Comparison of ENCODE assay signal across 8 cellular contexts in the genomic region with DNA sequence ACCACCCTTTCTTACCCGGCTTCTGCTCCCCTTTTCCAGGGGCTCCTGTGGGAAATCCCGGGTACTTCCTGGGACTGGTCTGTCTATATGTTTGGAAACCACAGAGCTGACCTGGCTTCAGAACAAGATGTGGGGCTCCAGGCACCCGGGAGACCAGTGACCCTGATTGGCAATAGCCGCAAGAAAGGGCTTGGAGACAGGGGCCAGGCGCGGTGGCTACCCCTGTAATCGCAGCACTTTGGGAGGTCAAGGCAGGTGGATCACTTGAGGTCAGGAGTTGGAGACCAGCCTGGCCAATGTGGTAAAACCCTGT. TPM values are rescaled to one million over a fixed set of nuclear protein-coding genes. Genes with fewer than 3 reads are reported as not detected.
DNase-seq lines count a peak whose midpoint lies in the region; ATAC-seq lines count a peak whose summit lies in the region.

No MANE protein-coding gene starts in this region.

- ATAC-seq in activated naive CD8-positive, alpha-beta T cell treated with anti-CD3 and anti-CD28 coated beads, Interleukin-2, amount 50 U/mL, for 24 hours: no peak
- ATAC-seq in stimulated activated naive B cell treated with anti-CD40 and anti-IgM and Interleukin-4, amounts not matched to agents 10 μg/mL and 1 μg/mL and 100 μg/mL, for 72 hours (replicated peaks): no peak
- ATAC-seq in HG02938 (IDR thresholded peaks at IDR 0.05; ENCODE audit: unreplicated experiment) (no peak), HG03196 (IDR thresholded peaks at IDR 0.05; ENCODE audit: unreplicated experiment) (no peak)

- H3K9me3 Mint-ChIP-seq in IgD-negative memory B cell (no peaks in the 10 kb centered on the region), immature natural killer cell (peaks cover 0 to 10% (median 2%) of the 10 kb centered on the region in 6 donors)
- H3K9me3 Mint-ChIP-seq in activated naive CD8-positive, alpha-beta T cell treated with anti-CD3 and anti-CD28 coated beads, Interleukin-2, amount 50 U/mL, for 24 hours: no peaks in the 10 kb centered on the region
- H3K9me3 Mint-ChIP-seq in stimulated activated naive B cell treated with anti-CD40 and anti-IgM and Interleukin-4, amounts not matched to agents 10 μg/mL and 1 μg/mL and 100 μg/mL, for 72 hours: no peaks in the 10 kb centered on the region

- peak overlapping the region; percentile 85 to 98 (median 86) for H3K4me3 Mint-ChIP-seq in IgD-negative memory B cell
- peak overlapping the region; percentile 100 for H3K4me3 Mint-ChIP-seq in activated naive CD8-positive, alpha-beta T cell treated with anti-CD3 and anti-CD28 coated beads, Interleukin-2, amount 50 U/mL, for 24 hours
- H3K4me3 Mint-ChIP-seq in immature natural killer cell: peak overlapping the region; percentile 76 to 97 (median 96)
- H3K4me3 Mint-ChIP-seq in stimulated activated naive B cell treated with anti-CD40 and anti-IgM and Interleukin-4, amounts not matched to agents 10 μg/mL and 1 μg/mL and 100 μg/mL, for 72 hours: peak overlapping the region; percentile 84 to 96

- H3K4me1 Mint-ChIP-seq in IgD-negative memory B cell: peaks cover 35 to 41% (median 41%) of the 10 kb centered on the region in 3 donors
- H3K4me1 Mint-ChIP-seq in activated naive CD8-positive, alpha-beta T cell treated with anti-CD3 and anti-CD28 coated beads, Interleukin-2, amount 50 U/mL, for 24 hours: peaks cover 65% of the 10 kb centered on the region
- peaks cover 70 to 73% of the 10 kb centered on the region in 2 donors for H3K4me1 Mint-ChIP-seq in immature natural killer cell
- H3K4me1 Mint-ChIP-seq in stimulated activated naive B cell treated with anti-CD40 and anti-IgM and Interleukin-4, amounts not matched to agents 10 μg/mL and 1 μg/mL and 100 μg/mL, for 72 hours: peaks cover 59 to 94% of the 10 kb centered on the region in 2 donors

- H3K36me3 Mint-ChIP-seq in IgD-negative memory B cell (peaks cover 4% of the 10 kb centered on the region), immature natural killer cell (peaks cover 1 to 16% (median 12%) of the 10 kb centered on the region in 3 donors)
- peaks cover 21% of the 10 kb centered on the region for H3K36me3 Mint-ChIP-seq in activated naive CD8-positive, alpha-beta T cell treated with anti-CD3 and anti-CD28 coated beads, Interleukin-2, amount 50 U/mL, for 24 hours (ENCODE audit: low read depth)
- peaks cover 22 to 30% of the 10 kb centered on the region in 2 donors for H3K36me3 Mint-ChIP-seq in stimulated activated naive B cell treated with anti-CD40 and anti-IgM and Interleukin-4, amounts not matched to agents 10 μg/mL and 1 μg/mL and 100 μg/mL, for 72 hours

- H3K27ac Mint-ChIP-seq in IgD-negative memory B cell (peak overlapping the region; percentile 95 to 100 (median 100)), immature natural killer cell (peak overlapping the region; percentile 99 to 100 (median 99))
- peak overlapping the region; percentile 97 for H3K27ac Mint-ChIP-seq in activated naive CD8-positive, alpha-beta T cell treated with anti-CD3 and anti-CD28 coated beads, Interleukin-2, amount 50 U/mL, for 24 hours
- peak overlapping the region; percentile 100 for H3K27ac Mint-ChIP-seq in stimulated activated naive B cell treated with anti-CD40 and anti-IgM and Interleukin-4, amounts not matched to agents 10 μg/mL and 1 μg/mL and 100 μg/mL, for 72 hours

- DNase-seq in activated naive CD8-positive, alpha-beta T cell treated with anti-CD3 and anti-CD28 coated beads, Interleukin-2, amount 50 U/mL, for 24 hours: peak; percentile 51
- no peak for DNase-seq in immature natural killer cell
- no peak for DNase-seq in stimulated activated naive B cell treated with anti-CD40 and anti-IgM and Interleukin-4, amounts not matched to agents 10 μg/mL and 1 μg/mL and 100 μg/mL, for 72 hours
- no peak for DNase-seq in islet precursor cell
- DNase-seq in cortex of kidney (lab: John Stamatoyannopoulos, UW): no peak

- H3K27me3 Mint-ChIP-seq in IgD-negative memory B cell: no peaks in the 10 kb centered on the region
- peaks cover 7% of the 10 kb centered on the region for H3K27me3 Mint-ChIP-seq in activated naive CD8-positive, alpha-beta T cell treated with anti-CD3 and anti-CD28 coated beads, Interleukin-2, amount 50 U/mL, for 24 hours
- peaks cover 39 to 53% (median 48%) of the 10 kb centered on the region in 3 donors for H3K27me3 Mint-ChIP-seq in immature natural killer cell (ENCODE audit: low read depth in 3 of 3)
- H3K27me3 Mint-ChIP-seq in stimulated activated naive B cell treated with anti-CD40 and anti-IgM and Interleukin-4, amounts not matched to agents 10 μg/mL and 1 μg/mL and 100 μg/mL, for 72 hours: peaks cover 7 to 11% of the 10 kb centered on the region in 2 donors

RNA-seq across cellular contexts. Expression of a gene that starts 3.2 kb away (rescaled TPM):
- polyA plus RNA-seq in IgD-negative memory B cell (1.2 TPM), immature natural killer cell (1 to 10 TPM in 2 of 3 donors, under 1 TPM in 1; 0.26 to 5.9 (median 1.4) TPM)

RNA-seq across cellular contexts. Expression of a gene that starts 33.0 kb away (rescaled TPM):
- polyA plus RNA-seq in IgD-negative memory B cell: 54.2 TPM
- polyA plus RNA-seq in immature natural killer cell: 10 to 100 TPM; 62.8 to 73.5 (median 63.4) TPM

RNA-seq across cellular contexts. Expression of a gene that starts 37.0 kb away (rescaled TPM):
- 17.8 TPM for polyA plus RNA-seq in IgD-negative memory B cell
- 10 to 100 TPM in 2 of 3 donors, 1 to 10 TPM in 1; 4.5 to 16.0 (median 10.3) TPM for polyA plus RNA-seq in immature natural killer cell
